ENCODE assay signal across 1 cellular context in the genomic region with DNA sequence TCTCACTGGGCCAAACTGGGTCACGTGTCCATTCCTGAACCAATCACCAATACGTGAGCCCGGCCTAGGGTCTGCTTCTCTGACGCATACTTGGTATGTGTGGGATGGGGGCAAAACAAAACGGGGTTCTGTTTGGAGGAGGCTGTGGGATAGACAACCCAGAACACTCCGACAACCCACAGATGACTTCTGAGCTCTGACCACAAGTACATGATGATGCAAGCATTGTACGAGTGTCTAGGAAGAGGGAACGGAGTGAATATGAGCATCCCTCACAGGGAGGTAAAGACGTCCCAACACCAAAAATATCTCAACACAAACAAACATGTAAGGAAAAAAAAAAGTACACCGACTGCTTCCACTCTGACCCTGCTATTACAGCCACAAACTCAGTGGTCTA.
TF ChIP-seq lines count a peak whose summit lies in the region.

No MANE protein-coding gene starts in this region.

TF ChIP-seq in WTC11, 78 proteins besides CTCF, POLR2A, EP300 and RAD21 (continued from another document):
- TF ChIP-seq, protein P1, sequence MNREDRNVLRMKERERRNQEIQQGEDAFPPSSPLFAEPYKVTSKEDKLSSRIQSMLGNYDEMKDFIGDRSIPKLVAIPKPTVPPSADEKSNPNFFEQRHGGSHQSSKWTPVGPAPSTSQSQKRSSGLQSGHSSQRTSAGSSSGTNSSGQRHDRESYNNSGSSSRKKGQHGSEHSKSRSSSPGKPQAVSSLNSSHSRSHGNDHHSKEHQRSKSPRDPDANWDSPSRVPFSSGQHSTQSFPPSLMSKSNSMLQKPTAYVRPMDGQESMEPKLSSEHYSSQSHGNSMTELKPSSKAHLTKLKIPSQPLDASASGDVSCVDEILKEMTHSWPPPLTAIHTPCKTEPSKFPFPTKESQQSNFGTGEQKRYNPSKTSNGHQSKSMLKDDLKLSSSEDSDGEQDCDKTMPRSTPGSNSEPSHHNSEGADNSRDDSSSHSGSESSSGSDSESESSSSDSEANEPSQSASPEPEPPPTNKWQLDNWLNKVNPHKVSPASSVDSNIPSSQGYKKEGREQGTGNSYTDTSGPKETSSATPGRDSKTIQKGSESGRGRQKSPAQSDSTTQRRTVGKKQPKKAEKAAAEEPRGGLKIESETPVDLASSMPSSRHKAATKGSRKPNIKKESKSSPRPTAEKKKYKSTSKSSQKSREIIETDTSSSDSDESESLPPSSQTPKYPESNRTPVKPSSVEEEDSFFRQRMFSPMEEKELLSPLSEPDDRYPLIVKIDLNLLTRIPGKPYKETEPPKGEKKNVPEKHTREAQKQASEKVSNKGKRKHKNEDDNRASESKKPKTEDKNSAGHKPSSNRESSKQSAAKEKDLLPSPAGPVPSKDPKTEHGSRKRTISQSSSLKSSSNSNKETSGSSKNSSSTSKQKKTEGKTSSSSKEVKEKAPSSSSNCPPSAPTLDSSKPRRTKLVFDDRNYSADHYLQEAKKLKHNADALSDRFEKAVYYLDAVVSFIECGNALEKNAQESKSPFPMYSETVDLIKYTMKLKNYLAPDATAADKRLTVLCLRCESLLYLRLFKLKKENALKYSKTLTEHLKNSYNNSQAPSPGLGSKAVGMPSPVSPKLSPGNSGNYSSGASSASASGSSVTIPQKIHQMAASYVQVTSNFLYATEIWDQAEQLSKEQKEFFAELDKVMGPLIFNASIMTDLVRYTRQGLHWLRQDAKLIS (CRISPR knock-in tag; IDR thresholded peaks at IDR 0.05; ENCODE audit: borderline replicate concordance): no peak
- TF ChIP-seq ZNF121 (CRISPR knock-in tag; IDR thresholded peaks at IDR 0.05) (no peak), NR1H2 (CRISPR knock-in tag; IDR thresholded peaks at IDR 0.05) (no peak), EMX1 (CRISPR knock-in tag; IDR thresholded peaks at IDR 0.05) (no peak)
- TF ChIP-seq, protein P2, sequence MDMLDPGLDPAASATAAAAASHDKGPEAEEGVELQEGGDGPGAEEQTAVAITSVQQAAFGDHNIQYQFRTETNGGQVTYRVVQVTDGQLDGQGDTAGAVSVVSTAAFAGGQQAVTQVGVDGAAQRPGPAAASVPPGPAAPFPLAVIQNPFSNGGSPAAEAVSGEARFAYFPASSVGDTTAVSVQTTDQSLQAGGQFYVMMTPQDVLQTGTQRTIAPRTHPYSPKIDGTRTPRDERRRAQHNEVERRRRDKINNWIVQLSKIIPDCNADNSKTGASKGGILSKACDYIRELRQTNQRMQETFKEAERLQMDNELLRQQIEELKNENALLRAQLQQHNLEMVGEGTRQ (CRISPR knock-in tag; IDR thresholded peaks at IDR 0.05): no peak
TF ChIP-seq in WTC11: peak in this region for 0.
